ENCODE assay signal across 1 cellular context in genomic region chr2:224925066-224925821, GRCh38.
TF ChIP-seq lines count a peak whose summit lies in the region.

No MANE protein-coding gene starts in this region.

TF ChIP-seq in IMR-90, 13 proteins besides CTCF, POLR2A, EP300 and RAD21 (continued from another document):
- TF ChIP-seq ELK1 (IDR thresholded peaks at IDR 0.05; ENCODE audit: borderline replicate concordance, low read depth, low read length) (no peak), MXI1 (IDR thresholded peaks at IDR 0.05; ENCODE audit: borderline replicate concordance, low read depth, low read length) (no peak)
TF ChIP-seq in IMR-90: peak in this region for 0.
